In genomic region chr22:39960791-39961746, GRCh38 we compare ENCODE assay signal across 8 cellular contexts. TPM values are rescaled to one million over a fixed set of nuclear protein-coding genes. Genes with fewer than 3 reads are reported as not detected.
DNase-seq lines count a peak whose midpoint lies in the region; ATAC-seq and TF ChIP-seq lines count a peak whose summit lies in the region.

No MANE protein-coding gene starts in this region.

- CTCF ChIA-PET in AG04450 (lab: Charles Lee), result interaction anchor here (0.9 kb wide), 1 partner anchor 29 kb away, joined by 5 read pairs; no protein-coding TSS in a partner anchor

- TF ChIP-seq POLR2A in erythroblast (IDR thresholded peaks at IDR 0.05; ENCODE audit: low read length), result peak; percentile 64
- TF ChIP-seq POLR2A in uterus (IDR thresholded peaks at IDR 0.05), result no peak

- H3K4me3 ChIP-seq in AG04450 (ENCODE audit: low read depth, low read length) (peak overlapping the region; percentile 23), uterus (no peak overlapping the region)

- intact Hi-C loops in uterus (cut with DNase I; ENCODE audit: low total_unique reads), result no loop called here

- DNase-seq in AG04450 (ENCODE audit: low read depth, low spot score) (peak; percentile 91), erythroblast (lab: John Stamatoyannopoulos, UW) (peak; percentile 88 to 89), uterus (no peak), HT-29 (ENCODE audit: low spot score) (no peak)
- peak; percentile 55 to 60 for DNase-seq in activated CD4-positive, alpha-beta T cell treated with anti-CD3 and anti-CD28 coated beads for 4 hours
- peak; percentile 47 for DNase-seq in stimulated activated CD8-positive, alpha-beta memory T cell treated with anti-CD3 and anti-CD28 coated beads, Interleukin-12 subunit alpha, Interleukin-12 subunit beta, amount 100 ng/mL, for 24 hours (ENCODE audit: extremely low read depth)

- no peaks in the 10 kb centered on the region for H3K4me1 ChIP-seq in uterus

- H3K36me3 ChIP-seq in uterus, result no peaks in the 10 kb centered on the region

- H3K27me3 ChIP-seq in AG04450 (ENCODE audit: control insufficient read depth, insufficient read depth, low read length) (no peaks in the 10 kb centered on the region), uterus (no peaks in the 10 kb centered on the region)

- peak; percentile 76 for ATAC-seq in GM19397 (IDR thresholded peaks at IDR 0.05; ENCODE audit: unreplicated experiment)
- peak; percentile 77 for ATAC-seq in HG03571 (IDR thresholded peaks at IDR 0.05; ENCODE audit: unreplicated experiment)

- peak overlapping the region; percentile 93 for H3K27ac ChIP-seq in AG04450 (ENCODE audit: low read depth, low read length)
- no peak overlapping the region for H3K27ac ChIP-seq in uterus

- no peaks in the 10 kb centered on the region for H3K9me3 ChIP-seq in AG04450 (ENCODE audit: control insufficient read depth, insufficient read depth, low read length)
- H3K9me3 ChIP-seq in uterus, result no peaks in the 10 kb centered on the region

- POLR2A ChIA-PET in AG04450 (lab: Yijun Ruan, JAX), result no interaction called here

- TF ChIP-seq CTCF in AG04450 (IDR thresholded peaks at IDR 0.05; ENCODE audit: low read depth, low read length) (no peak), uterus (IDR thresholded peaks at IDR 0.05) (no peak)

RNA-seq across cellular contexts. Expression of gene TMA7B, which starts 0.9 kb away (rescaled TPM):
- not detected in 2 replicates for polyA plus RNA-seq in AG04450 (2011; rRNA removed)
- polyA minus RNA-seq in AG04450 (2011; rRNA and poly(A)+ RNA removed), result not detected in 2 replicates
- total RNA-seq in uterus, result not detected
- not detected in 2 replicates for total RNA-seq in HT-29 (2014; rRNA removed; shearing (Covaris generic))

RNA-seq across cellular contexts. Expression of gene FAM83F, which starts 33.7 kb away (rescaled TPM):
- polyA plus RNA-seq in AG04450 (2011; rRNA removed), result 0.01 TPM in 1 of 2 replicates, not detected in the other
- 0.04 TPM in 1 of 2 replicates, not detected in the other for polyA minus RNA-seq in AG04450 (2011; rRNA and poly(A)+ RNA removed)
- 1 to 10 TPM in 1 of 4 donors, under 1 TPM in 3; under 0.01 to 2.6 (median 0.11) TPM for total RNA-seq in uterus
- 3.0 and 6.0 TPM in 2 replicates for total RNA-seq in HT-29 (2014; rRNA removed; shearing (Covaris generic))

Comparison
In these comparisons a context has a peak if more than half of its experiments do, and no peak if none do; other contexts are left out.
1. DNase-seq: peak in AG04450 (single experiment), activated CD4-positive, alpha-beta T cell treated with anti-CD3 and anti-CD28 coated beads for 4 hours (2 of 2), erythroblast (2 of 2) and stimulated activated CD8-positive, alpha-beta memory T cell treated with anti-CD3 and anti-CD28 coated beads, Interleukin-12 subunit alpha, Interleukin-12 subunit beta, amount 100 ng/mL, for 24 hours (single experiment); none in uterus (0 of 2) and HT-29 (single experiment).